In genomic region chr10:111357859-111358258, GRCh38 we compare ENCODE assay signal across 33 cellular contexts.
"Had no signal": no experiment of that assay in that cellular context is flagged by ENCODE, and none has a peak within 500 bp of the region (broad histone marks: within the 10 kb centered on the region; RNA-seq: fewer than 3 reads in every experiment).

No MANE protein-coding gene starts in this region.

- ATAC-seq: activated CD8-positive, alpha-beta T cell treated with anti-CD3 and anti-CD28 coated beads for 36 hours; activated naive CD4-positive, alpha-beta T cell treated with anti-CD3 and anti-CD28 coated beads, Interleukin-2, amount 50 U/mL, for 72 hours; activated T-cell treated with anti-CD3 and anti-CD28 coated beads, Interleukin-2, amount 50 U/mL, for 4 hours; activated T-cell treated with anti-CD3 and anti-CD28 coated beads, Interleukin-2, amount 50 U/mL, for 72 hours; activated T-helper 17 cell treated with anti-CD3 and anti-CD28 coated beads, Interleukin-2, amount 50 U/mL, for 72 hours; body of pancreas had no signal

- H3K27me3 ChIP-seq: adrenal gland, body of pancreas, brain microvascular endothelial cell, breast epithelium had no signal

- H3K36me3 ChIP-seq: adrenal gland, brain microvascular endothelial cell, breast epithelium had no signal

- H3K4me3 ChIP-seq: adrenal gland, body of pancreas, breast epithelium had no signal

- H3K9me3 ChIP-seq: adrenal gland, body of pancreas, breast epithelium had no signal

- FAIRE-seq: astrocyte, TTC549 had no signal

- DNase-seq: activated B cell treated with CpG ODN at 0.5 μM for 24 hours; activated CD4-positive, alpha-beta memory T cell treated with anti-CD3 and anti-CD28 coated beads for 36 hours; activated CD4-positive, alpha-beta T cell treated with anti-CD3 and anti-CD28 coated beads for 4 hours; activated CD4-positive, alpha-beta T cell treated with anti-CD3 and anti-CD28 coated beads, Interleukin-2, amount 10 ng/mL, durations not matched to agents 24 days and 14 days; activated CD4-positive, alpha-beta T cell treated with anti-CD3 and anti-CD28 coated beads, Interleukin-2, amount 50 U/mL, for 1 hour; activated CD4-positive, alpha-beta T cell treated with anti-CD3 and anti-CD28 coated beads, Interleukin-2, amount 50 U/mL, for 4 hours; activated CD4-positive, CD25-positive, alpha-beta regulatory T cell treated with anti-CD3 and anti-CD28 coated beads, Interleukin-2, amount 50 U/mL, for 72 hours; activated CD8-positive, alpha-beta memory T cell treated with anti-CD3 and anti-CD28 coated beads, Interleukin-2, amount 50 U/mL, for 4 hours; activated CD8-positive, alpha-beta T cell treated with anti-CD3 and anti-CD28 coated beads for 36 hours; activated effector memory CD4-positive, alpha-beta T cell treated with anti-CD3 and anti-CD28 coated beads, Interleukin-2, amount 50 U/mL, for 16 hours; activated gamma-delta T cell treated with Interleukin-2 at 50 U/mL for 16 hours; activated naive CD4-positive, alpha-beta T cell; activated naive CD4-positive, alpha-beta T cell treated with anti-CD3 and anti-CD28 coated beads for 36 hours; activated naive CD4-positive, alpha-beta T cell treated with anti-CD3 and anti-CD28 coated beads, Interleukin-2, amount 50 U/mL, for 16 hours; activated naive CD8-positive, alpha-beta T cell treated with anti-CD3 and anti-CD28 coated beads for 36 hours; activated T-cell treated with anti-CD3 and anti-CD28 coated beads for 4 hours; activated T-cell treated with anti-CD3 and anti-CD28 coated beads, Interleukin-2, amount 50 U/mL, for 1 hour; activated T-cell treated with anti-CD3 and anti-CD28 coated beads, Interleukin-2, amount 50 U/mL, for 4 hours; activated T-cell treated with anti-CD3 and anti-CD28 coated beads, Interleukin-2, amount 50 U/mL, for 72 hours; adrenal gland; amniotic stem cell; aorta; body of pancreas; brain microvascular endothelial cell; central memory CD4-positive, alpha-beta T cell; T-helper 2 cell; T-helper 9 cell had no signal

- H3K27ac ChIP-seq: adrenal gland, body of pancreas, brain microvascular endothelial cell, breast epithelium, VCaP had no signal

- H3K4me1 ChIP-seq: adrenal gland, body of pancreas, breast epithelium had no signal
